In the genomic region with DNA sequence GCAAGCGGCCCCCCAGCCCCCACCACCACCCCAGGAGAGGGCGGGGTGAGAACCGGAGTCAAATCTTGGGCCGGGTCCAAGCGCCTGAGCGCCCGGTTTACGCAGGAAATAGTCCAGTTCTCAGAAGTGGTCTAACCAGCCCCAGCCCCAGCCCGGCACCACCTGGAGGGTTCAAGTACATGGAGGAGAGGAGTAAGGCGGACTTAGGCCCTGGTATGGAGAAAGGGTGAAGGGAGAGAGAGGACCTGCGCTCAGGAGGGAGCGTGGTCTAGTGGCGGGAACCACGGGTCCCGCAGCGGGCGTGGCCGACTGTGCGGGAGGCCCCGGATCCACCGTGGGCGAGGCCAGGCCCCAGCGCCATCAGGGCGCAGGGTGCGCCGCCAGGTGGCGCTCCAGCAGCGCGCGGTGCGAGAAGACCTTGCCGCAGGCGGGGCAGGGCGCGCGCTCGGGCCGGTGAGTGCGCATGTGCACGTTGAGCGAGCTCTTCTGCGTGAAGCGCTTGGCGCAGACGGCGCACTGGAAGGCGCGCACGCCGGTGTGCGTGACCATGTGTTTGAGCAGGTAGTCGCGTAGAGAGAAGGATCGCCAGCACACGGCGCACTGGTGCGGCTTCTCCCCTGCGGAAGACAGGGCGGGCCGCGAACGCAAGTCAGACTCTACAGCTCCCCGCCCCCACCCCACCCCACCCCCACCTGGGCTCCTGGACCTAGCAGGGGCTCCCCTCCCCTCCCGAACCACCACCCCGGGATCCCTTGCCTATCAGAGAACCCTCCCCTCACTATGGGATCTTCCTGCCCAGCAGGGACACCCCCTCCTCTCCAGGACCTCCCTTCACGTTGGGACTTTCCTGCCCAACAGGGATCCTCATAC, we compare ENCODE assay signal across 8 cellular contexts. TPM values are rescaled to one million over a fixed set of nuclear protein-coding genes. Genes with fewer than 3 reads are reported as not detected.
DNase-seq lines count a peak whose midpoint lies in the region; ATAC-seq and TF ChIP-seq lines count a peak whose summit lies in the region.

No MANE protein-coding gene starts in this region.

- H3K4me3 Mint-ChIP-seq in T-helper 2 cell treated with Interferon-gamma antibody and Interleukin-4, amounts not matched to agents 5 μg/mL and 100 μg/mL, for 36 hours, result peak overlapping the region; percentile 89

- DNase-seq in GM03348 (ENCODE audit: low spot score) (peak; percentile 90), NCI-H1436 treated with DMSO at 0.1 percent for 48 hours (lab: John Stamatoyannopoulos, UW) (peak; percentile 74), astrocyte of the cerebellum (ENCODE audit: low read depth) (peak; percentile 52), hippocampal formation (lab: John Stamatoyannopoulos, UW) (peak; percentile 26 to 63), retina (peak; percentile 93), SJCRH30 (no peak)
- DNase-seq in T-helper 2 cell treated with Interferon-gamma antibody and Interleukin-4, amounts not matched to agents 5 μg/mL and 100 μg/mL, for 36 hours (ENCODE audit: low spot score), result peak; percentile 98

- no peak overlapping the region for H3K27ac ChIP-seq in SJCRH30

- H3K36me3 ChIP-seq in SJCRH30, result no peaks in the 10 kb centered on the region; the same call in 1 of the 2 replicates

- H3K9me3 ChIP-seq in SJCRH30 (replicated peaks), result no peaks in the 10 kb centered on the region

- peak; percentile 79 for TF ChIP-seq CTCF in astrocyte of the cerebellum (IDR thresholded peaks at IDR 0.05; ENCODE audit: low read depth, low read length, missing control alignments)

- H3K27me3 ChIP-seq in SJCRH30, result no peaks in the 10 kb centered on the region

- in situ Hi-C loops in astrocyte of the cerebellum (cut with HindIII; ENCODE audit: low sequenced_read_pairs), result no loop called here

- H3K36me3 Mint-ChIP-seq in T-helper 2 cell treated with Interferon-gamma antibody and Interleukin-4, amounts not matched to agents 5 μg/mL and 100 μg/mL, for 36 hours (ENCODE audit: low read depth), result peaks cover 18% of the 10 kb centered on the region

- no peaks in the 10 kb centered on the region for H3K9me3 Mint-ChIP-seq in T-helper 2 cell treated with Interferon-gamma antibody and Interleukin-4, amounts not matched to agents 5 μg/mL and 100 μg/mL, for 36 hours

- H3K27me3 Mint-ChIP-seq in T-helper 2 cell treated with Interferon-gamma antibody and Interleukin-4, amounts not matched to agents 5 μg/mL and 100 μg/mL, for 36 hours (ENCODE audit: low read depth), result no peaks in the 10 kb centered on the region

- peak overlapping the region; percentile 93 for H3K27ac Mint-ChIP-seq in T-helper 2 cell treated with Interferon-gamma antibody and Interleukin-4, amounts not matched to agents 5 μg/mL and 100 μg/mL, for 36 hours

- H3K4me3 ChIP-seq in astrocyte of the cerebellum (ENCODE audit: low read depth, low read length), result peak overlapping the region; percentile 28
- no peak overlapping the region for H3K4me3 ChIP-seq in SJCRH30

- no peaks in the 10 kb centered on the region for H3K4me1 ChIP-seq in SJCRH30

- peak; percentile 64 for ATAC-seq in HG02623 (IDR thresholded peaks at IDR 0.05; ENCODE audit: unreplicated experiment)

- H3K4me1 Mint-ChIP-seq in T-helper 2 cell treated with Interferon-gamma antibody and Interleukin-4, amounts not matched to agents 5 μg/mL and 100 μg/mL, for 36 hours (ENCODE audit: low read depth), result peaks cover 17% of the 10 kb centered on the region

RNA-seq across cellular contexts. Expression of a gene that starts 2.1 kb away (rescaled TPM):
- 0.89 and 1.0 TPM in 2 replicates for total RNA-seq in SJCRH30 (2014; rRNA removed; shearing (Covaris generic))

RNA-seq across cellular contexts. Expression of a gene that starts 5.7 kb away (rescaled TPM):
- 5.1 and 5.5 TPM in 2 replicates for total RNA-seq in SJCRH30 (2014; rRNA removed; shearing (Covaris generic))

RNA-seq across cellular contexts. Expression of a gene that starts 29.9 kb away (rescaled TPM):
- 586 and 615 TPM in 2 replicates for total RNA-seq in SJCRH30 (2014; rRNA removed; shearing (Covaris generic))

RNA-seq across cellular contexts. Expression of a gene that starts 37.8 kb away (rescaled TPM):
- 6.1 and 6.7 TPM in 2 replicates for total RNA-seq in SJCRH30 (2014; rRNA removed; shearing (Covaris generic))

RNA-seq across cellular contexts. Expression of a gene that starts 41.0 kb away (rescaled TPM):
- 40.1 and 44.9 TPM in 2 replicates for total RNA-seq in SJCRH30 (2014; rRNA removed; shearing (Covaris generic))

Comparison
In these comparisons a context has a peak if more than half of its experiments do, and no peak if none do; other contexts are left out.
1. DNase-seq: peak in GM03348 (single experiment), NCI-H1436 treated with DMSO at 0.1 percent for 48 hours (single experiment), T-helper 2 cell treated with Interferon-gamma antibody and Interleukin-4, amounts not matched to agents 5 μg/mL and 100 μg/mL, for 36 hours (single experiment), astrocyte of the cerebellum (single experiment), hippocampal formation (2 of 2) and retina (single experiment); none in SJCRH30 (0 of 2).